ENCODE assay signal across 10 cellular contexts in genomic region chr13:23432589-23432988, GRCh38. TPM values are rescaled to one million over a fixed set of nuclear protein-coding genes. Genes with fewer than 3 reads are reported as not detected.
DNase-seq lines count a peak whose midpoint lies in the region; ATAC-seq and TF ChIP-seq lines count a peak whose summit lies in the region.
"Had no signal": no experiment of that assay in that cellular context is flagged by ENCODE, and none has a peak within 500 bp of the region (broad histone marks: within the 10 kb centered on the region; RNA-seq: fewer than 3 reads in every experiment).

No MANE protein-coding gene starts in this region.

- WGBS in IMR-90 (ENCODE audit: extremely low coverage in 2 of 2, insufficient read length in 1 of 2), 2 experiments: no CpG with 5 or more reads among the region's 5 CpGs
- 51% methylated on average over 5 of the region's 5 CpGs for WGBS in esophagus muscularis mucosa

- peak overlapping the region; percentile 3; the same call in 1 of the 2 replicates for H4K91ac ChIP-seq in IMR-90 (ENCODE audit: insufficient read depth, low read depth, low read length)

- TF ChIP-seq CTCF in AG09309 (IDR thresholded peaks at IDR 0.05; ENCODE audit: control insufficient read depth, insufficient read depth, low read depth, low read length, missing control alignments): no peak
- no peak for TF ChIP-seq CTCF in IMR-90 (conservative IDR thresholded peaks at IDR 0.05; ENCODE audit: low read depth, low read length)
- TF ChIP-seq CTCF in esophagus muscularis mucosa (IDR thresholded peaks at IDR 0.05): no peak
- no peak for TF ChIP-seq CTCF in GM13977 (IDR thresholded peaks at IDR 0.05; ENCODE audit: extremely low read depth, insufficient read depth, missing control alignments)
- no peak for TF ChIP-seq CTCF in GM10266 (IDR thresholded peaks at IDR 0.05; ENCODE audit: control insufficient read depth, insufficient read depth, low read depth, missing control alignments)

- H2AK9ac ChIP-seq in IMR-90 (replicated peaks; ENCODE audit: low read depth, low read length, poor library complexity): no peak overlapping the region

- CTCF ChIA-PET in IMR-90 (lab: Yijun Ruan, JAX): no interaction called here

- in situ Hi-C loops in IMR-90 (cut with MboI; ENCODE audit: low sequenced_read_pairs) (no loop called here), GM13977 (cut with MboI; ENCODE audit: low pct_unique_long_range_greater_than_20kb, low sequenced_read_pairs, unreplicated experiment) (no loop called here)

- peak overlapping the region; percentile 76 for H3K23ac ChIP-seq in IMR-90 (ENCODE audit: low read depth, low read length)

- H3K36me3 ChIP-seq in IMR-90 (ENCODE audit: control insufficient read depth, insufficient read depth, low read length) (no peaks in the 10 kb centered on the region), esophagus muscularis mucosa (no peaks in the 10 kb centered on the region), neuron (ENCODE audit: insufficient read depth, low read length) (peaks cover 13% of the 10 kb centered on the region)

- no peak overlapping the region for H4K5ac ChIP-seq in IMR-90 (ENCODE audit: low read depth, low read length)

- no peak for TF ChIP-seq EP300 in esophagus muscularis mucosa (IDR thresholded peaks at IDR 0.05)

- BruUV-seq in IMR-90 (replicated peaks; lab: Mats Ljungman, UMichigan): no TSS peak

- H2BK20ac ChIP-seq in IMR-90 (ENCODE audit: low read depth, low read length): no peak overlapping the region

- H4K20me1 ChIP-seq in IMR-90 (ENCODE audit: insufficient read depth, low read length): no peaks in the 10 kb centered on the region; the same call in 1 of the 2 replicates

- H3K9me3 ChIP-seq in IMR-90 (ENCODE audit: control insufficient read depth, insufficient read depth, low read length): no peaks in the 10 kb centered on the region
- H3K9me3 ChIP-seq in esophagus muscularis mucosa: no peaks in the 10 kb centered on the region
- H3K9me3 ChIP-seq in neuron (ENCODE audit: low read length): no peaks in the 10 kb centered on the region

- peak overlapping the region; percentile 72; the same call in 1 of the 2 replicates for H3K9ac ChIP-seq in IMR-90 (ENCODE audit: low read depth, low read length)

- 0 out of 2 replicates have a peak overlapping the region, but pooled peaks have one; percentile 24 for H3K56ac ChIP-seq in IMR-90 (ENCODE audit: extremely low read depth, insufficient read depth, low read length)

- DNase-seq in AG09309 (ENCODE audit: low read depth): no peak
- DNase-seq in IMR-90: peak; percentile 5
- DNase-seq in esophagus muscularis mucosa (ENCODE audit: extremely low spot score): peak; percentile 12
- no peak for DNase-seq in GM13977 (ENCODE audit: low spot score)
- DNase-seq in GM10266 (ENCODE audit: extremely low spot score): no peak
- no peak for DNase-seq in left lobe of liver (ENCODE audit: low spot score)
- DNase-seq: CD4-positive, alpha-beta memory T cell had no signal

- intact Hi-C loops in IMR-90 (cut with micrococcal nuclease): no loop called here
- intact Hi-C loops in esophagus muscularis mucosa (cut with DNase I): no loop called here

- H3K18ac ChIP-seq in IMR-90 (ENCODE audit: low read depth, low read length): no peak overlapping the region

- H3K27me3 ChIP-seq in IMR-90 (ENCODE audit: control insufficient read depth, insufficient read depth, low read length) (no peaks in the 10 kb centered on the region), esophagus muscularis mucosa (no peaks in the 10 kb centered on the region), neuron (ENCODE audit: insufficient read depth, low read length) (no peaks in the 10 kb centered on the region)

- H3K4me3 ChIP-seq in AG09309 (ENCODE audit: control insufficient read depth, low read depth, low read length) (peak overlapping the region; percentile 6; the same call in 1 of the 2 replicates), IMR-90 (ENCODE audit: insufficient read depth, low read depth, low read length) (peak overlapping the region; percentile 88), esophagus muscularis mucosa (peak overlapping the region; percentile 56 to 69 (median 63)), neuron (ENCODE audit: low read length) (peak overlapping the region; percentile 79)

- no peak overlapping the region for H2AFZ ChIP-seq in IMR-90 (replicated peaks; ENCODE audit: low read length, poor library complexity)
- no peak overlapping the region for H2AFZ ChIP-seq in neuron (ENCODE audit: low read depth, low read length)

- no peak overlapping the region; the same call in 2 of the 3 replicates for H2BK15ac ChIP-seq in IMR-90 (ENCODE audit: low read depth, low read length)

- H2AK5ac ChIP-seq in IMR-90 (ENCODE audit: low read depth, low read length): peak overlapping the region; percentile 5; the same call in 1 of the 2 replicates

- TF ChIP-seq RAD21 in IMR-90 (IDR thresholded peaks at IDR 0.05; ENCODE audit: low read length): no peak

- POLR2A ChIA-PET in IMR-90 (lab: Charles Lee; ENCODE audit: unreplicated experiment): interaction anchor here (1.0 kb wide), 1 partner anchor 8 kb away, joined by 4 read pairs; no protein-coding TSS in a partner anchor

- H3K14ac ChIP-seq in IMR-90 (replicated peaks; ENCODE audit: low read depth, low read length): peak overlapping the region; percentile 45

- H2BK5ac ChIP-seq in IMR-90 (ENCODE audit: low read depth, low read length, poor library complexity, severe bottlenecking): no peak overlapping the region

- H3K79me1 ChIP-seq in IMR-90 (ENCODE audit: low read depth in 1 of 2, low read length in 2 of 2): peaks cover 0 to 40% of the 10 kb centered on the region in 2 experiments

- peak overlapping the region; percentile 63; the same call in 1 of the 2 replicates for H2BK120ac ChIP-seq in IMR-90 (ENCODE audit: low read depth, low read length)

- peak overlapping the region in 1 of 2 experiments; percentile 20; a peak in 1 of 4 replicates for H4K8ac ChIP-seq in IMR-90 (ENCODE audit: low read depth in 2 of 2, low read length in 2 of 2)

- H3K4me1 ChIP-seq in IMR-90 (ENCODE audit: control insufficient read depth, insufficient read depth, low read length): peaks cover 7% of the 10 kb centered on the region
- peaks cover 6 to 62% (median 34%) of the 10 kb centered on the region in 4 donors for H3K4me1 ChIP-seq in esophagus muscularis mucosa
- peaks cover 28% of the 10 kb centered on the region for H3K4me1 ChIP-seq in neuron (ENCODE audit: insufficient read depth, low read length)

- H3K27ac ChIP-seq in IMR-90 (ENCODE audit: insufficient read depth, low read length): no peak overlapping the region
- H3K27ac ChIP-seq in esophagus muscularis mucosa (replicated peaks in 1 of 4): peak overlapping the region; percentile 73 to 84 (median 78)
- H3K27ac ChIP-seq: HL-60 had no signal

- no peak for ATAC-seq in IMR-90 (ENCODE audit: low read depth)
- no peak for ATAC-seq in GM19351 (IDR thresholded peaks at IDR 0.05; ENCODE audit: unreplicated experiment)
- no peak for ATAC-seq in left lobe of liver

- dilution Hi-C loops in IMR-90 (cut with HindIII; ENCODE audit: low sequenced_read_pairs, unreplicated experiment): no loop called here

- H3K4ac ChIP-seq in IMR-90 (ENCODE audit: low read depth, low read length): peak overlapping the region; percentile 45; the same call in 1 of the 2 replicates

- H3K9me1 ChIP-seq in IMR-90 (ENCODE audit: insufficient read depth, low read length): peaks cover 3% of the 10 kb centered on the region; the same call in 1 of the 2 replicates

- peak overlapping the region; percentile 93 for H3K4me2 ChIP-seq in IMR-90 (ENCODE audit: low read depth, low read length)

- no peak for TF ChIP-seq POLR2A in IMR-90 (IDR thresholded peaks at IDR 0.05; ENCODE audit: low read depth, low read length)
- TF ChIP-seq POLR2A in esophagus muscularis mucosa (IDR thresholded peaks at IDR 0.05; ENCODE audit: low read depth): no peak

TF ChIP-seq in IMR-90, 13 proteins besides CTCF, POLR2A, EP300 and RAD21:
- TF ChIP-seq CEBPB (IDR thresholded peaks at IDR 0.05; ENCODE audit: low read depth, low read length): no peak
- no peak for TF ChIP-seq MAZ (IDR thresholded peaks at IDR 0.05; ENCODE audit: borderline replicate concordance, low read depth, low read length)
- no peak for TF ChIP-seq BHLHE40 (IDR thresholded peaks at IDR 0.05; ENCODE audit: low read depth, low read length)
- no peak for TF ChIP-seq ELK1 (IDR thresholded peaks at IDR 0.05; ENCODE audit: borderline replicate concordance, low read depth, low read length)
- no peak for TF ChIP-seq USF2 (IDR thresholded peaks at IDR 0.05; ENCODE audit: low read depth, low read length)
- TF ChIP-seq MXI1 (IDR thresholded peaks at IDR 0.05; ENCODE audit: borderline replicate concordance, low read depth, low read length): no peak
- TF ChIP-seq NFE2L2 (IDR thresholded peaks at IDR 0.05; ENCODE audit: low read depth, low read length): no peak
- TF ChIP-seq FOS (IDR thresholded peaks at IDR 0.05; ENCODE audit: low read depth, low read length): no peak
- TF ChIP-seq CHD1 (IDR thresholded peaks at IDR 0.05; ENCODE audit: low read depth, low read length): no peak
- TF ChIP-seq SMC3 (IDR thresholded peaks at IDR 0.05; ENCODE audit: low read depth, low read length): no peak
- TF ChIP-seq RFX5 (IDR thresholded peaks at IDR 0.05; ENCODE audit: low read depth, low read length): no peak
- no peak for TF ChIP-seq RCOR1 (IDR thresholded peaks at IDR 0.05; ENCODE audit: insufficient replicate concordance, low read length)
- no peak for TF ChIP-seq MAFK (IDR thresholded peaks at IDR 0.05; ENCODE audit: low read depth, low read length)

RNA-seq across cellular contexts. Expression of gene SACS, which starts 0.9 kb away (rescaled TPM):
- total RNA-seq in IMR-90 (2012; rRNA removed) (121 and 174 TPM in 2 replicates), esophagus muscularis mucosa (10 to 100 TPM; 45.1 to 70.1 (median 65.3) TPM), left lobe of liver (2.0 TPM)
- polyA plus RNA-seq in IMR-90 (2012; rRNA removed): 12.1 and 14.7 TPM in 2 replicates
- 5.2 and 9.7 TPM in 2 replicates for polyA plus RNA-seq in IMR-90 (2012; cell fraction: cytosol; rRNA removed)
- polyA plus RNA-seq in IMR-90 (2012; cell fraction: nucleus; rRNA removed; ENCODE audit: low replicate concordance): 12.1 and 25.9 TPM in 2 replicates

Comparison
In these comparisons a context has a peak if more than half of its experiments do, and no peak if none do; other contexts are left out.
1. DNase-seq: peak in IMR-90 (single experiment) and esophagus muscularis mucosa (single experiment); none in AG09309 (single experiment), GM13977 (single experiment), GM10266 (single experiment) and left lobe of liver (single experiment).
2. H3K4me3 ChIP-seq: peak in every context shown above with its lines; median percentile 88 in IMR-90; 79 in neuron; 63 in esophagus muscularis mucosa; 6 in AG09309.
3. RNA of gene SACS, which starts 0.9 kb away (total RNA-seq): 121 to 174 TPM in IMR-90 and 45.1 to 70.1 TPM in esophagus muscularis mucosa; 2.0 TPM in left lobe of liver (single experiment); every median in the first group is over 10 times any median in the second.